9 cellular contexts compared by ENCODE assay signal in the genomic region with DNA sequence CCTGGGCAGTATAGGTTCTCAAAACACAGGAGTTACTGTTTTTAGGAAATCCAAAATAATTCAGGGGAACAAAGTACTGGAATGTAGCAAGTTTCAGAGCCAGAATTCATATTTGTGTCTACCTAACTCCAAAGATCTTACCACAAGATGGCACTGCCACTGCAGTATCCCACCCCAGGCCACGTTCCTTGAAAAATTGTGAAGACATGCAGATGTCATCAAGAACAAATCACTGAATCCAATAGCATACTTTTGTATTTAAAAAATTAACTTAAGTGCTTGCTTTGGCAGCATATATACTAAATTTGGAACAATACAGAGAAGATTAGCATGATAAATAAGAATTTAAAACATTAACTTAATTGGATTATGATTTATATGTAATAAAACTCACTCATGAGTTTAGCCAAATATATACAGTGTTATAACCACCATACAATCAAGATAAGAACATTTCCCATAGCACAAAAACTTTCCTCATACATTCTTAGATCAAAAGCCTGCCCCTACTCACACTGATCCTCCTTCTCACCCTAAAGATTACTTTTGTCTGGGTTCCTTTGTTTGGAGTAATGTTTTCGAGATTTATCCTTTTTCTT.
DNase-seq lines count a peak whose midpoint lies in the region; ATAC-seq and TF ChIP-seq lines count a peak whose summit lies in the region.
"Had no signal": no experiment of that assay in that cellular context is flagged by ENCODE, and none has a peak within 500 bp of the region (broad histone marks: within the 10 kb centered on the region; RNA-seq: fewer than 3 reads in every experiment).

No MANE protein-coding gene starts in this region.

- no peaks in the 10 kb centered on the region for H3K36me3 Mint-ChIP-seq in natural killer cell
- H3K36me3 Mint-ChIP-seq in natural killer cell treated with Interleukin-12 subunit alpha and Interleukin-12 subunit beta and Interleukin-15 and Interleukin-18, amount 100 ng/mL, for 72 hours: no peaks in the 10 kb centered on the region

- no peak overlapping the region for H3K27ac Mint-ChIP-seq in natural killer cell
- no peak overlapping the region for H3K27ac Mint-ChIP-seq in natural killer cell treated with Interleukin-12 subunit alpha and Interleukin-12 subunit beta and Interleukin-15 and Interleukin-18, amount 100 ng/mL, for 72 hours
- H3K27ac Mint-ChIP-seq: activated naive CD8-positive, alpha-beta T cell had no signal

- no peak for DNase-seq in natural killer cell
- no peak for DNase-seq in natural killer cell treated with Interleukin-12 subunit alpha and Interleukin-12 subunit beta and Interleukin-15 and Interleukin-18, amount 100 ng/mL, for 72 hours (ENCODE audit: low spot score)
- peak; percentile 66 for DNase-seq in RKO (ENCODE audit: low spot score)
- DNase-seq in fibroblast of villous mesenchyme (ENCODE audit: low read depth): peak; percentile 46
- no peak for DNase-seq in activated gamma-delta T cell (lab: John Stamatoyannopoulos, UW)
- DNase-seq in NK-92 treated with Interleukin-12 subunit alpha and Interleukin-12 subunit beta, amount 100 ng/mL, for 24 hours (lab: John Stamatoyannopoulos, UW): no peak
- DNase-seq in stimulated activated CD4-positive, alpha-beta T cell treated with anti-CD3 and anti-CD28 coated beads, Interleukin-4, amount 100 ng/mL, for 4 hours: no peak
- DNase-seq in activated CD8-positive, alpha-beta memory T cell treated with anti-CD3 and anti-CD28 coated beads, Interleukin-2, amount 50 U/mL, for 48 hours: no peak

- intact Hi-C loops in natural killer cell (cut with micrococcal nuclease): no loop called here

- H3K4me3 ChIP-seq in fibroblast of villous mesenchyme (ENCODE audit: low read depth, low read length): no peak overlapping the region

- no peak for ATAC-seq in natural killer cell
- no peak for ATAC-seq in natural killer cell treated with Interleukin-12 subunit alpha and Interleukin-12 subunit beta and Interleukin-15 and Interleukin-18, amount 100 ng/mL, for 72 hours

- peaks cover 0 to 4% of the 10 kb centered on the region in 2 donors for H3K4me1 Mint-ChIP-seq in natural killer cell
- H3K4me1 Mint-ChIP-seq in natural killer cell treated with Interleukin-12 subunit alpha and Interleukin-12 subunit beta and Interleukin-15 and Interleukin-18, amount 100 ng/mL, for 72 hours (ENCODE audit: low read depth in 2 of 2): no peaks in the 10 kb centered on the region

- H3K9me3 Mint-ChIP-seq in natural killer cell: no peaks in the 10 kb centered on the region
- H3K9me3 Mint-ChIP-seq in natural killer cell treated with Interleukin-12 subunit alpha and Interleukin-12 subunit beta and Interleukin-15 and Interleukin-18, amount 100 ng/mL, for 72 hours: no peaks in the 10 kb centered on the region

- peak; percentile 12 for TF ChIP-seq CTCF in natural killer cell (IDR thresholded peaks at IDR 0.05)
- peak; percentile 53 for TF ChIP-seq CTCF in fibroblast of villous mesenchyme (IDR thresholded peaks at IDR 0.05; ENCODE audit: insufficient read depth, low read depth, low read length)

- no peak overlapping the region for H3K4me3 Mint-ChIP-seq in natural killer cell
- no peak overlapping the region for H3K4me3 Mint-ChIP-seq in natural killer cell treated with Interleukin-12 subunit alpha and Interleukin-12 subunit beta and Interleukin-15 and Interleukin-18, amount 100 ng/mL, for 72 hours
- H3K4me3 Mint-ChIP-seq: activated naive CD8-positive, alpha-beta T cell had no signal

- no peaks in the 10 kb centered on the region for H3K27me3 Mint-ChIP-seq in natural killer cell (ENCODE audit: low read depth in 2 of 2)
- no peaks in the 10 kb centered on the region for H3K27me3 Mint-ChIP-seq in natural killer cell treated with Interleukin-12 subunit alpha and Interleukin-12 subunit beta and Interleukin-15 and Interleukin-18, amount 100 ng/mL, for 72 hours
- H3K27me3 Mint-ChIP-seq: activated naive CD8-positive, alpha-beta T cell had no signal

Comparison
In these comparisons a context has a peak if more than half of its experiments do, and no peak if none do; other contexts are left out.
1. DNase-seq: peak in RKO (single experiment) and fibroblast of villous mesenchyme (single experiment); none in natural killer cell (single experiment), natural killer cell treated with Interleukin-12 subunit alpha and Interleukin-12 subunit beta and Interleukin-15 and Interleukin-18, amount 100 ng/mL, for 72 hours (single experiment), activated gamma-delta T cell (single experiment), NK-92 treated with Interleukin-12 subunit alpha and Interleukin-12 subunit beta, amount 100 ng/mL, for 24 hours (single experiment), stimulated activated CD4-positive, alpha-beta T cell treated with anti-CD3 and anti-CD28 coated beads, Interleukin-4, amount 100 ng/mL, for 4 hours (0 of 2) and activated CD8-positive, alpha-beta memory T cell treated with anti-CD3 and anti-CD28 coated beads, Interleukin-2, amount 50 U/mL, for 48 hours (single experiment).